ENCODE assay signal across 1 cellular context in genomic region chr10:104406715-104407517, GRCh38.
TF ChIP-seq lines count a peak whose summit lies in the region.

No MANE protein-coding gene starts in this region.

TF ChIP-seq in WTC11, 78 proteins besides CTCF, POLR2A, EP300 and RAD21 (continued from another document):
- no peak for TF ChIP-seq ZNF512 (CRISPR knock-in tag; IDR thresholded peaks at IDR 0.05; ENCODE audit: borderline replicate concordance)
- TF ChIP-seq ZSCAN18 (CRISPR knock-in tag; IDR thresholded peaks at IDR 0.05), result no peak
- TF ChIP-seq ESRRA (CRISPR knock-in tag; IDR thresholded peaks at IDR 0.05; ENCODE audit: borderline replicate concordance), result no peak
- TF ChIP-seq TP53 (CRISPR knock-in tag; IDR thresholded peaks at IDR 0.05), result no peak
- no peak for TF ChIP-seq ZNF263 (CRISPR knock-in tag; IDR thresholded peaks at IDR 0.05; ENCODE audit: low read depth)
- TF ChIP-seq ZNF532 (CRISPR knock-in tag; IDR thresholded peaks at IDR 0.05; ENCODE audit: borderline replicate concordance), result no peak
- no peak for TF ChIP-seq GABPB1 (CRISPR knock-in tag; IDR thresholded peaks at IDR 0.05)
- TF ChIP-seq ELF4 (CRISPR knock-in tag; IDR thresholded peaks at IDR 0.05; ENCODE audit: low read depth), result no peak
- no peak for TF ChIP-seq FOXP4 (CRISPR knock-in tag; IDR thresholded peaks at IDR 0.05)
